18 cellular contexts compared by ENCODE assay signal in the genomic region with DNA sequence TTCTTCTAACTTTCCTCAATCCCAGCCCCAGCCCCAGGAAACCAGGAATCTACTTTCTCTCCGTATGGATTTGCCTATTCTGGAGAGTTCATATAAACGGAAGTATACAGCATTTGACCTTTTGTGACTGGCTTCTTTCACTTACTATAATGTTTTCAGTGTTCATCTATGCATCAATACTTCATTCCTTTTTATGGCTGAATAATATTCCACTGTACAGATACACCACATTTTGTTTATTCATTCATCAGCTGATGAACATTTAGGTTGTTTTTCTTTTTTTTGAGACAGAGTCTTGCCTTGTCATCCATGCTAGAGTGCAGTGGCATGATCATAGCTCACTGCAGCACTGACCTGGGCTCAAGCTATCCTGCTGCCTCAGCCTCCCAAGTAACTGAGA. TPM values are rescaled to one million over a fixed set of nuclear protein-coding genes. Genes with fewer than 3 reads are reported as not detected.
A peak's percentile ranks its signal among the peaks of the same experiment; 100 is the strongest.
DNase-seq lines count a peak whose midpoint lies in the region; ATAC-seq, FAIRE-seq and TF ChIP-seq lines count a peak whose summit lies in the region.
"Had no signal": no experiment of that assay in that cellular context is flagged by ENCODE, and none has a peak within 500 bp of the region (broad histone marks: within the 10 kb centered on the region; RNA-seq: fewer than 3 reads in every experiment).

No MANE protein-coding gene starts in this region.

- H2BK15ac ChIP-seq in H9 (ENCODE audit: low read depth, low read length) (no peak overlapping the region), H1 (ENCODE audit: low read length) (no peak overlapping the region)

- POLR2A ChIA-PET in CD4-positive, alpha-beta memory T cell (lab: Charles Lee; ENCODE audit: partially characterized antibody), result interaction anchor here (7.9 to 21.0 kb wide), 3 partner anchors 6 to 27 kb away, joined by 56 to 469 read pairs (median 178); partner anchors contain the start of gene PLEKHG3
- POLR2A ChIA-PET in H1 (lab: Charles Lee; ENCODE audit: partially characterized antibody), result no interaction called here

- H4K91ac ChIP-seq in H9 (ENCODE audit: insufficient read length, low read depth, low read length), result no peak overlapping the region
- H4K91ac ChIP-seq in H1 (replicated peaks; ENCODE audit: insufficient read length, low read length), result no peak overlapping the region

- H3K4me1 ChIP-seq in CD4-positive, alpha-beta memory T cell (ENCODE audit: insufficient read depth, low read length), result peaks cover 80% of the 10 kb centered on the region
- H3K4me1 ChIP-seq in H9 (ENCODE audit: insufficient read depth, low read length), result peaks cover 14% of the 10 kb centered on the region; the same call in 1 of the 2 replicates
- peaks cover 5 to 34% (median 24%) of the 10 kb centered on the region in 4 experiments; a peak in 6 of 7 replicates for H3K4me1 ChIP-seq in H1 (replicated peaks in 1 of 4; ENCODE audit: control insufficient read depth in 3 of 4, insufficient read depth in 4 of 4, low read length in 3 of 4)
- peaks cover 48 to 58% of the 10 kb centered on the region in 2 donors for H3K4me1 ChIP-seq in thyroid gland

- no peak overlapping the region for H3K27ac ChIP-seq in CD4-positive, alpha-beta memory T cell (ENCODE audit: low read depth, low read length)
- H3K27ac ChIP-seq in H9 (ENCODE audit: insufficient read length, low read depth, low read length) (no peak overlapping the region), H1 (ENCODE audit: low read depth, low read length) (no peak overlapping the region), thyroid gland (peak overlapping the region; percentile 57 to 94 (median 93))

- H3K23me2 ChIP-seq in H9 (ENCODE audit: insufficient read length, low read depth, low read length, poor library complexity, severe bottlenecking) (peaks cover 19% of the 10 kb centered on the region), H1 (ENCODE audit: low read depth, low read length) (peaks cover 17% of the 10 kb centered on the region)

- no peaks in the 10 kb centered on the region for H3K36me3 ChIP-seq in CD4-positive, alpha-beta memory T cell (ENCODE audit: insufficient read depth, low read length)
- H3K36me3 ChIP-seq in H1 (ENCODE audit: control insufficient read depth in 2 of 4, insufficient read depth in 4 of 4, low read length in 3 of 4), result no peaks in the 10 kb centered on the region
- H3K36me3 ChIP-seq in thyroid gland, result no peaks in the 10 kb centered on the region

- peaks cover 0 to 5% of the 10 kb centered on the region in 2 donors for H3K36me3 Mint-ChIP-seq in CD4-positive, alpha-beta memory T cell
- no peaks in the 10 kb centered on the region for H3K36me3 Mint-ChIP-seq in H9 (ENCODE audit: insufficient read depth in 1 of 3, low read depth in 3 of 3)

- H4K20me1 ChIP-seq in H9 (ENCODE audit: control insufficient read depth, insufficient read depth, insufficient read length) (no peaks in the 10 kb centered on the region), H1 (replicated peaks in 1 of 2; ENCODE audit: control insufficient read depth in 1 of 2, insufficient read depth in 2 of 2, low read length in 2 of 2) (no peaks in the 10 kb centered on the region)

- H2AK5ac ChIP-seq in H9 (ENCODE audit: insufficient read length, low read length) (no peak overlapping the region), H1 (ENCODE audit: low read depth, low read length) (peak overlapping the region; percentile 57; the same call in 1 of the 2 replicates)

- H4K8ac ChIP-seq in H9 (replicated peaks; ENCODE audit: insufficient read length, low read depth, low read length) (no peak overlapping the region), H1 (ENCODE audit: extremely low read depth, insufficient read depth, low read length) (no peak overlapping the region)

- H3K4me3 Mint-ChIP-seq in CD4-positive, alpha-beta memory T cell, result peak overlapping the region in 2 of 8 donors; percentile 13 to 64
- peak overlapping the region in 1 of 2 experiments; percentile 3; a peak in 1 of 5 replicates for H3K4me3 Mint-ChIP-seq in H9
- H3K4me3 Mint-ChIP-seq: B cell; CD4-positive, alpha-beta T cell had no signal

- H3K14ac ChIP-seq in H9 (ENCODE audit: insufficient read depth, low read length) (no peak overlapping the region), H1 (ENCODE audit: insufficient read length) (no peak overlapping the region)

- H3K79me1 ChIP-seq in H9 (ENCODE audit: insufficient read depth, low read depth, low read length, poor library complexity, severe bottlenecking), result no peaks in the 10 kb centered on the region
- no peaks in the 10 kb centered on the region for H3K79me1 ChIP-seq in H1 (ENCODE audit: low read depth, low read length)

- no peak overlapping the region for H2BK20ac ChIP-seq in H9 (ENCODE audit: low read depth, low read length, poor library complexity, severe bottlenecking)
- no peak overlapping the region for H2BK20ac ChIP-seq in H1 (ENCODE audit: low read length)

- H3K18ac ChIP-seq in H9 (ENCODE audit: insufficient read length, low read depth, low read length) (no peak overlapping the region), H1 (ENCODE audit: extremely low read depth, low read length) (no peak overlapping the region)

- H3T11ph ChIP-seq in H9 (ENCODE audit: low read length), result no peak overlapping the region

- no peak for ATAC-seq in GM19023 (IDR thresholded peaks at IDR 0.05; ENCODE audit: unreplicated experiment)
- no peak for ATAC-seq in GM18868 (IDR thresholded peaks at IDR 0.05; ENCODE audit: unreplicated experiment)
- ATAC-seq: HCT116 had no signal

- H3K27ac Mint-ChIP-seq in CD4-positive, alpha-beta memory T cell, result peak overlapping the region in 4 of 7 donors; percentile 11 to 83 (median 63)
- H3K27ac Mint-ChIP-seq in H9, result peak overlapping the region in 2 of 3 experiments; percentile 63 to 91; a peak in 3 of 7 replicates
- H3K27ac Mint-ChIP-seq: B cell; CD4-positive, alpha-beta T cell had no signal

- no peak overlapping the region for H3K56ac ChIP-seq in H9 (ENCODE audit: insufficient read length, low read depth, low read length)
- no peak overlapping the region for H3K56ac ChIP-seq in H1 (replicated peaks; ENCODE audit: insufficient read length, low read depth, low read length)

- H2BK120ac ChIP-seq in H9 (ENCODE audit: low read depth, low read length, poor library complexity, severe bottlenecking), result no peak overlapping the region
- H2BK120ac ChIP-seq in H1 (replicated peaks; ENCODE audit: low read depth, low read length), result peak overlapping the region; percentile 38

- CTCF ChIA-PET in CD4-positive, alpha-beta memory T cell (lab: Charles Lee; ENCODE audit: partially characterized antibody), result interaction anchor here (1.6 to 7.4 kb wide), 4 partner anchors 9 to 28 kb away, joined by 3 to 62 read pairs (median 17); no protein-coding TSS in a partner anchor
- CTCF ChIA-PET in H1 (lab: Charles Lee; ENCODE audit: partially characterized antibody), result interaction anchor here (0.9 to 9.3 kb wide), 5 partner anchors 16 to 63 kb away, joined by 3 to 74 read pairs (median 8); no protein-coding TSS in a partner anchor

- TF ChIP-seq EP300 in H1 (IDR thresholded peaks at IDR 0.05; ENCODE audit: borderline replicate concordance in 1 of 2, low read depth in 2 of 2, low read length in 2 of 2), result no peak

- H3K79me2 ChIP-seq in H9 (ENCODE audit: insufficient read depth, low read length) (no peaks in the 10 kb centered on the region; the same call in 1 of the 2 replicates), H1 (ENCODE audit: control insufficient read depth in 1 of 2, insufficient read depth in 2 of 2, low read length in 2 of 2) (peaks cover 0 to 8% of the 10 kb centered on the region in 2 experiments; a peak in 2 of 4 replicates)

- H3K23ac ChIP-seq in H9 (ENCODE audit: insufficient read length, low read depth, low read length) (no peak overlapping the region), H1 (ENCODE audit: insufficient read length) (no peak overlapping the region)

- H3K4me2 ChIP-seq in H9 (ENCODE audit: insufficient read depth, insufficient read length, low read length) (no peak overlapping the region), H1 (ENCODE audit: insufficient read depth in 1 of 2, low read depth in 2 of 2, low read length in 2 of 2) (peak overlapping the region in 1 of 2 experiments; percentile 94; a peak in 1 of 4 replicates)

- no peak for TF ChIP-seq RAD21 in H1 (IDR thresholded peaks at IDR 0.05 in 1 of 2, conservative IDR thresholded peaks at IDR 0.05 in 1 of 2; ENCODE audit: low read depth in 2 of 2, low read length in 2 of 2)

- DNase-seq in CD4-positive, alpha-beta memory T cell, result no peak
- DNase-seq in H9, result no peak
- DNase-seq in H1 (ENCODE audit: low read depth in 1 of 2, low spot score in 2 of 2), result no peak
- no peak for DNase-seq in thyroid gland
- DNase-seq in NCI-H128 (lab: John Stamatoyannopoulos, UW; ENCODE audit: unreplicated experiment), result no peak
- DNase-seq: C1 segment of cervical spinal cord; CD4-positive, alpha-beta T cell; DMS153; EL; IMR-90 had no signal

- no peak overlapping the region for H3K4ac ChIP-seq in H9 (ENCODE audit: low read depth, low read length)
- H3K4ac ChIP-seq in H1 (replicated peaks; ENCODE audit: insufficient read length, low read depth, low read length), result no peak overlapping the region

- H2BK12ac ChIP-seq in H9 (ENCODE audit: insufficient read length, low read depth, low read length) (no peak overlapping the region), H1 (ENCODE audit: low read depth, low read length) (no peak overlapping the region)

- no peaks in the 10 kb centered on the region for H3K9me3 ChIP-seq in CD4-positive, alpha-beta memory T cell (ENCODE audit: control insufficient read depth in 1 of 2, low read length in 2 of 2)
- no peaks in the 10 kb centered on the region for H3K9me3 ChIP-seq in H9 (ENCODE audit: control insufficient read depth, low read depth, low read length)
- no peaks in the 10 kb centered on the region for H3K9me3 ChIP-seq in H1 (ENCODE audit: insufficient read depth in 2 of 2, low read depth in 1 of 2, low read length in 1 of 2)
- H3K9me3 ChIP-seq in thyroid gland, result no peaks in the 10 kb centered on the region

- H3K9ac ChIP-seq in H9 (ENCODE audit: extremely low read depth, insufficient read length, low read length) (no peak overlapping the region), H1 (replicated peaks in 1 of 4; ENCODE audit: extremely low read depth in 1 of 4, low read depth in 3 of 4, low read length in 3 of 4) (no peak overlapping the region)

- H3K4me1 Mint-ChIP-seq in CD4-positive, alpha-beta memory T cell, result peaks cover 46 to 82% (median 58%) of the 10 kb centered on the region in 4 donors
- peaks cover 51 to 59% of the 10 kb centered on the region in 2 experiments for H3K4me1 Mint-ChIP-seq in H9

- H3K27me3 ChIP-seq in CD4-positive, alpha-beta memory T cell (ENCODE audit: insufficient read depth, low read length), result no peaks in the 10 kb centered on the region
- H3K27me3 ChIP-seq in H9 (ENCODE audit: insufficient read depth, low read length) (no peaks in the 10 kb centered on the region), H1 (replicated peaks in 1 of 4; ENCODE audit: control insufficient read depth in 3 of 4, extremely low read depth in 1 of 4, insufficient read depth in 3 of 4, low read length in 3 of 4) (no peaks in the 10 kb centered on the region), thyroid gland (no peaks in the 10 kb centered on the region)

- H3K9me3 Mint-ChIP-seq in CD4-positive, alpha-beta memory T cell, result no peaks in the 10 kb centered on the region
- H3K9me3 Mint-ChIP-seq in H9, result peaks cover 0 to 3% of the 10 kb centered on the region in 2 experiments; a peak in 1 of 5 replicates
- H3K9me3 Mint-ChIP-seq: CD4-positive, alpha-beta T cell had no signal

- H4K5ac ChIP-seq in H9 (ENCODE audit: insufficient read length, low read depth, low read length) (no peak overlapping the region), H1 (ENCODE audit: insufficient read length, low read depth, low read length) (no peak overlapping the region)

- no peak for FAIRE-seq in H1 (lab: Jason Lieb, UNC)
- FAIRE-seq: A204.1, G401.6, GM12891, GM19239 had no signal

- H2AFZ ChIP-seq in H9 (ENCODE audit: low read length) (no peak overlapping the region), H1 (ENCODE audit: low read length) (no peak overlapping the region)

- H2BK5ac ChIP-seq in H9 (ENCODE audit: insufficient read length, low read length), result no peak overlapping the region
- H2BK5ac ChIP-seq in H1 (ENCODE audit: low read depth, low read length), result no peak overlapping the region

- intact Hi-C loops in CD4-positive, alpha-beta memory T cell (cut with micrococcal nuclease), result no loop called here
- intact Hi-C loops in thyroid gland (cut with DNase I), result no loop called here

- no peak for TF ChIP-seq CTCF in H9 (conservative IDR thresholded peaks at IDR 0.05)
- no peak for TF ChIP-seq CTCF in H1 (IDR thresholded peaks at IDR 0.05; ENCODE audit: control extremely low read depth in 1 of 3, insufficient read depth in 1 of 3, low read depth in 1 of 3, low read length in 3 of 3)
- no peak for TF ChIP-seq CTCF in thyroid gland (IDR thresholded peaks at IDR 0.05)

- no peak overlapping the region for H3K4me3 ChIP-seq in CD4-positive, alpha-beta memory T cell (ENCODE audit: low read length in 2 of 2)
- H3K4me3 ChIP-seq in H1 (ENCODE audit: extremely low read depth in 1 of 4, insufficient read depth in 2 of 4, low read depth in 3 of 4, low read length in 4 of 4) (no peak overlapping the region), thyroid gland (replicated peaks in 1 of 3) (no peak overlapping the region)

- H3K27me3 Mint-ChIP-seq in CD4-positive, alpha-beta memory T cell, result no peaks in the 10 kb centered on the region
- peaks cover 3% of the 10 kb centered on the region; the same call in 1 of the 2 replicates for H3K27me3 Mint-ChIP-seq in H9 (ENCODE audit: low read depth)

- WGBS in H9 (ENCODE audit: extremely low coverage, insufficient read length, low lambda C conversion rate), result no CpG with 5 or more reads among the region's 2 CpGs
- 82% methylated on average over 2 of the region's 2 CpGs; no CpG with 5 or more reads in 1 of the 2 experiments for WGBS in H1 (ENCODE audit: extremely low coverage in 1 of 2, insufficient coverage in 1 of 2, insufficient read length in 1 of 2, insufficient replicate concordance in 2 of 2, low coverage in 1 of 2, low lambda C conversion rate in 2 of 2, missing lambda C conversion rate in 1 of 2), 2 experiments
- 84 to 88% methylated on average over 2 of the region's 2 CpGs for WGBS in thyroid gland, 2 donors

- no peak for TF ChIP-seq POLR2A in H1 (IDR thresholded peaks at IDR 0.05; ENCODE audit: control extremely low read depth in 1 of 2, low read depth in 2 of 2, low read length in 2 of 2)
- no peak for TF ChIP-seq POLR2A in thyroid gland (IDR thresholded peaks at IDR 0.05)

RNA-seq across cellular contexts. Expression of gene PLEKHG3, which starts 3.9 kb away (rescaled TPM):
- total RNA-seq in CD4-positive, alpha-beta memory T cell, result 10 to 100 TPM; 53.3 to 56.5 TPM
- polyA plus RNA-seq in CD4-positive, alpha-beta memory T cell, result 10 to 100 TPM; 10.8 to 62.6 TPM
- total RNA-seq in H9 (2021) (48.5 and 49.5 TPM in 2 replicates), thyroid gland (10 to 100 TPM; 41.0 to 83.0 (median 54.6) TPM)
- 89.1 and 90.6 TPM in 2 replicates for total RNA-seq in H1 (2021; fragmentation: NEBNext Ultra II Directional; extraction: Animal tissue kit (Norgen Biotek cat#: 25700))
- 43.4 and 52.2 TPM in 2 replicates for polyA plus RNA-seq in H1 (2011; rRNA removed)
- polyA plus RNA-seq in H1 (2011; cell fraction: cytosol; rRNA removed), result 47.9 TPM
- 122 TPM for polyA plus RNA-seq in H1 (2011; cell fraction: nucleus; rRNA removed)
- polyA plus RNA-seq in H1 (2012, experiment 1 of 2), result 38.4 to 58.9 TPM (median 52.0 TPM) in 4 replicates
- polyA plus RNA-seq in H1 (2012, experiment 2 of 2), result 33.1 TPM
- polyA plus RNA-seq in H1 (2013, experiment 1 of 2), result 25.1 TPM
- polyA plus RNA-seq in H1 (2013, experiment 2 of 2), result 24.3 TPM
- 67.8 and 88.3 TPM in 2 replicates for polyA minus RNA-seq in H1 (2011; rRNA and poly(A)+ RNA removed)
- 45.6 TPM for polyA minus RNA-seq in H1 (2011; cell fraction: cytosol; rRNA and poly(A)+ RNA removed)
- 80.2 TPM for polyA minus RNA-seq in H1 (2011; cell fraction: nucleus; rRNA and poly(A)+ RNA removed)

Comparison
In these comparisons a context has a peak if more than half of its experiments do, and no peak if none do; other contexts are left out.
1. H3K27ac ChIP-seq: peak in thyroid gland (3 of 3); none in CD4-positive, alpha-beta memory T cell (single experiment), H9 (single experiment) and H1 (single experiment).